ENCODE assay signal across 1 cellular context in the genomic region with DNA sequence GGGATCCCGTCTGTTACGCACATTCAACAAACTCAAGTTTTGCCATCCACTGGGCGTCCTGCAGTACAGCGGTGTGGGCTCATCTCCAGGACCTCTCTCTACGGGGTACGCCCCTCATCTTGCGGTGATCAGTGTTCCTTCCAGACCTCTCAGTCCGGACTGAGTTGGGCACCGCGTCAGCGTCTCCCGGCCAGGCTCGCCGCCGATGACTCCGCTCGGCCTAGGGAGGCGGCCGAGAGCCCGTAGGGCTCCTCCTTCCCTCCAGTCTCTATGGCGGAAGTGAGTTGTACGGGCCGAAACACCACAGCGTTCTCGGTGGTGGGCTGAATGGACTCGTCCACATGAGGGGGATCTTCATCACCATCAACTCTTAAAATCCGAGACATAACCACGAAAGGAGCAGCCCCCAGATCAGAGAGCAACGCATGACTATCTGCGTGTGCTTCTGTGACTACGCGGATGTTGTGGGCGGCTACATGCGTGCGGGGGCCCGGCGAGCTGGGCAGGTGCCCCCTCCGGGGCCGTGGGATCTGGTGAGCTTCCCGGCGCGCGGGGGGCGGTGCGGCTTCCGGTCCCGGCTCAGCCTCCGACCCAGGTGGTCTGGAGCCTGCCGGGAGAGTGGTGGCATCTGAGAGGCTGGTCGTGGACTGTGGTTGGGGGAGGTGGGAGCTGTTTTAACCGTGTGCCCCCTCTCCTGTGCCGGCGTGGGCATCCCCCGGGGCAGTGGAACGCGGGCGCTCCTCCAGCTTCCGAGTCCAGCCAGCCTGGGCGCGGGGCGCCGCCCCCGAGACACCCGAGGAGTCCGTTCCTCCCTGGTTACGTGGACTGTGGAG.
TF ChIP-seq lines count a peak whose summit lies in the region.

A gene with protein sequence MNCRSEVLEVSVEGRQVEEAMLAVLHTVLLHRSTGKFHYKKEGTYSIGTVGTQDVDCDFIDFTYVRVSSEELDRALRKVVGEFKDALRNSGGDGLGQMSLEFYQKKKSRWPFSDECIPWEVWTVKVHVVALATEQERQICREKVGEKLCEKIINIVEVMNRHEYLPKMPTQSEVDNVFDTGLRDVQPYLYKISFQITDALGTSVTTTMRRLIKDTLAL (plus strand): TSS at position 569 of the 833 bp plus-strand sequence. CDS start 3,673 bp downstream, outside the sequence.

TF ChIP-seq in HepG2, 621 proteins besides CTCF, POLR2A, EP300 and RAD21 (continued from another document and continues in another):
- peak; percentile 79 for TF ChIP-seq ZNF639 (CRISPR knock-in tag; conservative IDR thresholded peaks at IDR 0.05)
- peak; percentile 24; the same call in 1 of the 2 replicates for TF ChIP-seq MIER3 (CRISPR knock-in tag; IDR thresholded peaks at IDR 0.05; ENCODE audit: borderline replicate concordance)
- peak; percentile 73; the same call in 1 of the 2 replicates for TF ChIP-seq ISL2 (CRISPR knock-in tag; IDR thresholded peaks at IDR 0.05)
- TF ChIP-seq ZNF576 (CRISPR knock-in tag; IDR thresholded peaks at IDR 0.05): no peak; the same call in 1 of the 2 replicates
- no peak for TF ChIP-seq HNRNPL (IDR thresholded peaks at IDR 0.05; ENCODE audit: low read depth, low read length)
- no peak for TF ChIP-seq MAFK (conservative IDR thresholded peaks at IDR 0.05 in 1 of 2, IDR thresholded peaks at IDR 0.05 in 1 of 2; ENCODE audit: low read length in 2 of 2)
- TF ChIP-seq POLR2G (IDR thresholded peaks at IDR 0.05; ENCODE audit: low read depth, low read length): peak; percentile 81
- TF ChIP-seq FOXC1 (CRISPR knock-in tag; IDR thresholded peaks at IDR 0.05; ENCODE audit: borderline replicate concordance): peak; percentile 83; the same call in 1 of the 2 replicates
- TF ChIP-seq, protein P1, sequence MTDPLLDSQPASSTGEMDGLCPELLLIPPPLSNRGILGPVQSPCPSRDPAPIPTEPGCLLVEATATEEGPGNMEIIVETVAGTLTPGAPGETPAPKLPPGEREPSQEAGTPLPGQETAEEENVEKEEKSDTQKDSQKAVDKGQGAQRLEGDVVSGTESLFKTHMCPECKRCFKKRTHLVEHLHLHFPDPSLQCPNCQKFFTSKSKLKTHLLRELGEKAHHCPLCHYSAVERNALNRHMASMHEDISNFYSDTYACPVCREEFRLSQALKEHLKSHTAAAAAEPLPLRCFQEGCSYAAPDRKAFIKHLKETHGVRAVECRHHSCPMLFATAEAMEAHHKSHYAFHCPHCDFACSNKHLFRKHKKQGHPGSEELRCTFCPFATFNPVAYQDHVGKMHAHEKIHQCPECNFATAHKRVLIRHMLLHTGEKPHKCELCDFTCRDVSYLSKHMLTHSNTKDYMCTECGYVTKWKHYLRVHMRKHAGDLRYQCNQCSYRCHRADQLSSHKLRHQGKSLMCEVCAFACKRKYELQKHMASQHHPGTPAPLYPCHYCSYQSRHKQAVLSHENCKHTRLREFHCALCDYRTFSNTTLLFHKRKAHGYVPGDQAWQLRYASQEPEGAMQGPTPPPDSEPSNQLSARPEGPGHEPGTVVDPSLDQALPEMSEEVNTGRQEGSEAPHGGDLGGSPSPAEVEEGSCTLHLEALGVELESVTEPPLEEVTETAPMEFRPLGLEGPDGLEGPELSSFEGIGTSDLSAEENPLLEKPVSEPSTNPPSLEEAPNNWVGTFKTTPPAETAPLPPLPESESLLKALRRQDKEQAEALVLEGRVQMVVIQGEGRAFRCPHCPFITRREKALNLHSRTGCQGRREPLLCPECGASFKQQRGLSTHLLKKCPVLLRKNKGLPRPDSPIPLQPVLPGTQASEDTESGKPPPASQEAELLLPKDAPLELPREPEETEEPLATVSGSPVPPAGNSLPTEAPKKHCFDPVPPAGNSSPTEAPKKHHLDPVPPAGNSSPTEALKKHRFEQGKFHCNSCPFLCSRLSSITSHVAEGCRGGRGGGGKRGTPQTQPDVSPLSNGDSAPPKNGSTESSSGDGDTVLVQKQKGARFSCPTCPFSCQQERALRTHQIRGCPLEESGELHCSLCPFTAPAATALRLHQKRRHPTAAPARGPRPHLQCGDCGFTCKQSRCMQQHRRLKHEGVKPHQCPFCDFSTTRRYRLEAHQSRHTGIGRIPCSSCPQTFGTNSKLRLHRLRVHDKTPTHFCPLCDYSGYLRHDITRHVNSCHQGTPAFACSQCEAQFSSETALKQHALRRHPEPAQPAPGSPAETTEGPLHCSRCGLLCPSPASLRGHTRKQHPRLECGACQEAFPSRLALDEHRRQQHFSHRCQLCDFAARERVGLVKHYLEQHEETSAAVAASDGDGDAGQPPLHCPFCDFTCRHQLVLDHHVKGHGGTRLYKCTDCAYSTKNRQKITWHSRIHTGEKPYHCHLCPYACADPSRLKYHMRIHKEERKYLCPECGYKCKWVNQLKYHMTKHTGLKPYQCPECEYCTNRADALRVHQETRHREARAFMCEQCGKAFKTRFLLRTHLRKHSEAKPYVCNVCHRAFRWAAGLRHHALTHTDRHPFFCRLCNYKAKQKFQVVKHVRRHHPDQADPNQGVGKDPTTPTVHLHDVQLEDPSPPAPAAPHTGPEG (CRISPR knock-in tag; IDR thresholded peaks at IDR 0.05): 0 out of 2 replicates have a peak, but pooled peaks have one; percentile 41
- TF ChIP-seq ZNF563 (CRISPR knock-in tag; IDR thresholded peaks at IDR 0.05): peak; percentile 60; the same call in 1 of the 2 replicates
- peak; percentile 73; the same call in 1 of the 2 replicates for TF ChIP-seq SALL2 (CRISPR knock-in tag; IDR thresholded peaks at IDR 0.05)
- TF ChIP-seq, protein P2, sequence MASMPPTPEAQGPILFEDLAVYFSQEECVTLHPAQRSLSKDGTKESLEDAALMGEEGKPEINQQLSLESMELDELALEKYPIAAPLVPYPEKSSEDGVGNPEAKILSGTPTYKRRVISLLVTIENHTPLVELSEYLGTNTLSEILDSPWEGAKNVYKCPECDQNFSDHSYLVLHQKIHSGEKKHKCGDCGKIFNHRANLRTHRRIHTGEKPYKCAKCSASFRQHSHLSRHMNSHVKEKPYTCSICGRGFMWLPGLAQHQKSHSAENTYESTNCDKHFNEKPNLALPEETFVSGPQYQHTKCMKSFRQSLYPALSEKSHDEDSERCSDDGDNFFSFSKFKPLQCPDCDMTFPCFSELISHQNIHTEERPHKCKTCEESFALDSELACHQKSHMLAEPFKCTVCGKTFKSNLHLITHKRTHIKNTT (CRISPR knock-in tag; IDR thresholded peaks at IDR 0.05): 0 out of 2 replicates have a peak, but pooled peaks have one; percentile 20
- TF ChIP-seq KLF12 (CRISPR knock-in tag; IDR thresholded peaks at IDR 0.05; ENCODE audit: borderline replicate concordance): peak; percentile 77
- TF ChIP-seq ZNF503 (CRISPR knock-in tag; IDR thresholded peaks at IDR 0.05): peak; percentile 56; the same call in 1 of the 2 replicates
- TF ChIP-seq, protein P3, sequence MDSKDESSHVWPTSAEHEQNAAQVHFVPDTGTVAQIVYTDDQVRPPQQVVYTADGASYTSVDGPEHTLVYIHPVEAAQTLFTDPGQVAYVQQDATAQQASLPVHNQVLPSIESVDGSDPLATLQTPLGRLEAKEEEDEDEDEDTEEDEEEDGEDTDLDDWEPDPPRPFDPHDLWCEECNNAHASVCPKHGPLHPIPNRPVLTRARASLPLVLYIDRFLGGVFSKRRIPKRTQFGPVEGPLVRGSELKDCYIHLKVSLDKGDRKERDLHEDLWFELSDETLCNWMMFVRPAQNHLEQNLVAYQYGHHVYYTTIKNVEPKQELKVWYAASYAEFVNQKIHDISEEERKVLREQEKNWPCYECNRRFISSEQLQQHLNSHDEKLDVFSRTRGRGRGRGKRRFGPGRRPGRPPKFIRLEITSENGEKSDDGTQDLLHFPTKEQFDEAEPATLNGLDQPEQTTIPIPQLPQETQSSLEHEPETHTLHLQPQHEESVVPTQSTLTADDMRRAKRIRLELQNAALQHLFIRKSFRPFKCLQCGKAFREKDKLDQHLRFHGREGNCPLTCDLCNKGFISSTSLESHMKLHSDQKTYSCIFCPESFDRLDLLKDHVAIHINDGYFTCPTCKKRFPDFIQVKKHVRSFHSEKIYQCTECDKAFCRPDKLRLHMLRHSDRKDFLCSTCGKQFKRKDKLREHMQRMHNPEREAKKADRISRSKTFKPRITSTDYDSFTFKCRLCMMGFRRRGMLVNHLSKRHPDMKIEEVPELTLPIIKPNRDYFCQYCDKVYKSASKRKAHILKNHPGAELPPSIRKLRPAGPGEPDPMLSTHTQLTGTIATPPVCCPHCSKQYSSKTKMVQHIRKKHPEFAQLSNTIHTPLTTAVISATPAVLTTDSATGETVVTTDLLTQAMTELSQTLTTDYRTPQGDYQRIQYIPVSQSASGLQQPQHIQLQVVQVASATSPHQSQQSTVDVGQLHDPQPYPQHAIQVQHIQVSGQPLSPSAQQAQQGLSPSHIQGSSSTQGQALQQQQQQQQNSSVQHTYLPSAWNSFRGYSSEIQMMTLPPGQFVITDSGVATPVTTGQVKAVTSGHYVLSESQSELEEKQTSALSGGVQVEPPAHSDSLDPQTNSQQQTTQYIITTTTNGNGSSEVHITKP (CRISPR knock-in tag; IDR thresholded peaks at IDR 0.05; ENCODE audit: low read depth): peak; percentile 100
- TF ChIP-seq, protein P4, sequence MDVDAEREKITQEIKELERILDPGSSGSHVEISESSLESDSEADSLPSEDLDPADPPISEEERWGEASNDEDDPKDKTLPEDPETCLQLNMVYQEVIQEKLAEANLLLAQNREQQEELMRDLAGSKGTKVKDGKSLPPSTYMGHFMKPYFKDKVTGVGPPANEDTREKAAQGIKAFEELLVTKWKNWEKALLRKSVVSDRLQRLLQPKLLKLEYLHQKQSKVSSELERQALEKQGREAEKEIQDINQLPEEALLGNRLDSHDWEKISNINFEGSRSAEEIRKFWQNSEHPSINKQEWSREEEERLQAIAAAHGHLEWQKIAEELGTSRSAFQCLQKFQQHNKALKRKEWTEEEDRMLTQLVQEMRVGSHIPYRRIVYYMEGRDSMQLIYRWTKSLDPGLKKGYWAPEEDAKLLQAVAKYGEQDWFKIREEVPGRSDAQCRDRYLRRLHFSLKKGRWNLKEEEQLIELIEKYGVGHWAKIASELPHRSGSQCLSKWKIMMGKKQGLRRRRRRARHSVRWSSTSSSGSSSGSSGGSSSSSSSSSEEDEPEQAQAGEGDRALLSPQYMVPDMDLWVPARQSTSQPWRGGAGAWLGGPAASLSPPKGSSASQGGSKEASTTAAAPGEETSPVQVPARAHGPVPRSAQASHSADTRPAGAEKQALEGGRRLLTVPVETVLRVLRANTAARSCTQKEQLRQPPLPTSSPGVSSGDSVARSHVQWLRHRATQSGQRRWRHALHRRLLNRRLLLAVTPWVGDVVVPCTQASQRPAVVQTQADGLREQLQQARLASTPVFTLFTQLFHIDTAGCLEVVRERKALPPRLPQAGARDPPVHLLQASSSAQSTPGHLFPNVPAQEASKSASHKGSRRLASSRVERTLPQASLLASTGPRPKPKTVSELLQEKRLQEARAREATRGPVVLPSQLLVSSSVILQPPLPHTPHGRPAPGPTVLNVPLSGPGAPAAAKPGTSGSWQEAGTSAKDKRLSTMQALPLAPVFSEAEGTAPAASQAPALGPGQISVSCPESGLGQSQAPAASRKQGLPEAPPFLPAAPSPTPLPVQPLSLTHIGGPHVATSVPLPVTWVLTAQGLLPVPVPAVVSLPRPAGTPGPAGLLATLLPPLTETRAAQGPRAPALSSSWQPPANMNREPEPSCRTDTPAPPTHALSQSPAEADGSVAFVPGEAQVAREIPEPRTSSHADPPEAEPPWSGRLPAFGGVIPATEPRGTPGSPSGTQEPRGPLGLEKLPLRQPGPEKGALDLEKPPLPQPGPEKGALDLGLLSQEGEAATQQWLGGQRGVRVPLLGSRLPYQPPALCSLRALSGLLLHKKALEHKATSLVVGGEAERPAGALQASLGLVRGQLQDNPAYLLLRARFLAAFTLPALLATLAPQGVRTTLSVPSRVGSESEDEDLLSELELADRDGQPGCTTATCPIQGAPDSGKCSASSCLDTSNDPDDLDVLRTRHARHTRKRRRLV (CRISPR knock-in tag; IDR thresholded peaks at IDR 0.05): peak; percentile 81; the same call in 1 of the 2 replicates
- peak; percentile 61; the same call in 1 of the 2 replicates for TF ChIP-seq TFAP4 (IDR thresholded peaks at IDR 0.05; ENCODE audit: borderline replicate concordance, low read depth)
- TF ChIP-seq MIXL1 (CRISPR knock-in tag; IDR thresholded peaks at IDR 0.05): 0 out of 2 replicates have a peak, but pooled peaks have one; percentile 11
- peak; percentile 75 for TF ChIP-seq CREM (IDR thresholded peaks at IDR 0.05)
- TF ChIP-seq CREM (CRISPR knock-in tag; IDR thresholded peaks at IDR 0.05): no peak
- peak; percentile 76 for TF ChIP-seq YEATS4 (CRISPR knock-in tag; IDR thresholded peaks at IDR 0.05; ENCODE audit: borderline replicate concordance)
